In the genomic region with DNA sequence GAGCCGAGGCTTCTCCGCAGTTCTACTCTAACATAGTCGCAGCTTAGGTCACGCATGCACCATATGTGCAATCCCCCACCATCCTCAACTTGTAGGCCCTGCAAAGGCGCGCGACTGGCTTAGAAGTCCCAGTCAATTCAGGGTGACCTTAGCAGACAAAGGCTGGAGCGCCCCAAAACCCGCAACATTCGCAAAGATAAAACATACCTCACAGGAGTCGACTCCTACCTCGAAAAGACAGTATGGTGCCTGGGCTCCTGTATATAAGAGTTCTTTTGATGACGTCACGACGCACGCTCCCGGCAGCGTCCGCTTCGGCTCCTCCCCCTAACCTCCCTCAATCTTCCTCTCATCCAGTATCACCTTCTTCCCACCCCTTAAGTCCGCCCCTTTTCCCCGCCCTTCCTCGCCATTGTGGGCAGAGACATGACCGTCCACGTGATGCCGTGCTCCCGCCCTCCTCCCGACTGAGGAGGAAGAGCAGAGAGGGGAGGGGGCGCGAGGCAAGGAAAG, we compare ENCODE assay signal across 8 cellular contexts. TPM values are rescaled to one million over a fixed set of nuclear protein-coding genes. Genes with fewer than 3 reads are reported as not detected.
DNase-seq lines count a peak whose midpoint lies in the region; ATAC-seq and TF ChIP-seq lines count a peak whose summit lies in the region.

A gene (minus strand): TSS at position 237 of the 513 bp plus-strand sequence.

- H3K27me3 ChIP-seq in dorsolateral prefrontal cortex (no peaks in the 10 kb centered on the region), right lobe of liver (no peaks in the 10 kb centered on the region)

- H3K27ac ChIP-seq in dorsolateral prefrontal cortex (peak within 1 kb of the TSS; percentile 83 to 99 (median 97)), right lobe of liver (peak within 1 kb of the TSS; percentile 91 to 99 (median 95))

- peaks cover 0 to 32% (median 12%) of the 10 kb centered on the region in 4 donors for H3K4me1 ChIP-seq in right lobe of liver

- no peaks in the 10 kb centered on the region for H3K9me3 ChIP-seq in right lobe of liver

- WGBS in right lobe of liver (ENCODE audit: insufficient coverage, low coverage, low lambda C conversion rate, missing lambda C conversion rate): 1% methylated on average over 20 of the region's 30 CpGs

- peaks cover 12 to 40% (median 24%) of the 10 kb centered on the region in 4 donors for H3K36me3 ChIP-seq in right lobe of liver

- DNase-seq in C1 segment of cervical spinal cord (lab: John Stamatoyannopoulos, UW): peak; percentile 72 to 99 (median 96)
- DNase-seq in NCI-H774 (lab: John Stamatoyannopoulos, UW): peak; percentile 99
- DNase-seq in activated CD4-positive, alpha-beta T cell treated with anti-CD3 and anti-CD28 coated beads, Interleukin-2, amount 50 U/mL, for 48 hours: peak; percentile 100
- DNase-seq in dorsolateral prefrontal cortex: peak; percentile 91 to 99 (median 98)
- DNase-seq in right lobe of liver: peak; percentile 99 to 100 (median 100)
- DNase-seq in stimulated activated CD4-positive, alpha-beta T cell treated with anti-CD3 and anti-CD28 coated beads, Interleukin-4, amount 100 ng/mL, for 4 hours: peak; percentile 98 to 100

- peak in 9 of 56 donors; percentile 1 to 33 (median 22) for TF ChIP-seq CTCF in dorsolateral prefrontal cortex (IDR thresholded peaks at IDR 0.05 in 54 of 56, conservative IDR thresholded peaks at IDR 0.05 in 2 of 56; ENCODE audit: low read depth in 1 of 56, partially characterized antibody in 56 of 56)
- TF ChIP-seq CTCF in right lobe of liver (IDR thresholded peaks at IDR 0.05): no peak

- ATAC-seq in GM19351 (IDR thresholded peaks at IDR 0.05; ENCODE audit: unreplicated experiment): peak; percentile 60
- peak; percentile 69 for ATAC-seq in HG03521 (IDR thresholded peaks at IDR 0.05; ENCODE audit: unreplicated experiment)
- ATAC-seq in right lobe of liver: peak; percentile 86 to 94 (median 90)

- TF ChIP-seq POLR2A in right lobe of liver (IDR thresholded peaks at IDR 0.05): peak; percentile 98

- H3K4me3 ChIP-seq in dorsolateral prefrontal cortex (peak within 1 kb of the TSS; percentile 64 to 99 (median 91)), right lobe of liver (peak within 1 kb of the TSS; percentile 72 to 90 (median 79))

- intact Hi-C loops in dorsolateral prefrontal cortex (cut with DNase I): loop anchor here (1.0 to 10.0 kb wide), 8 partner anchors 44 to 391 kb away; a partner anchor contains a TSS
- intact Hi-C loops in right lobe of liver (cut with DNase I): no loop called here

RNA-seq across cellular contexts. Expression of the gene that starts here (rescaled TPM):
- total RNA-seq in dorsolateral prefrontal cortex (100 to 1,000 TPM in 112 of 120 experiments, 10 to 100 TPM in 8; 88.6 to 204 (median 118) TPM), right lobe of liver (10 to 100 TPM; 37.4 to 85.2 (median 61.5) TPM)

Comparison
In these comparisons a context has a peak if more than half of its experiments do, and no peak if none do; other contexts are left out.
1. Peak in every context shown above with its lines: DNase-seq, ATAC-seq, H3K4me3 ChIP-seq and H3K27ac ChIP-seq.
2. intact Hi-C loops: an anchor here in dorsolateral prefrontal cortex (1.0 to 10.0 kb wide); none called in right lobe of liver.